Comparison of ENCODE assay signal across 22 cellular contexts in the genomic region with DNA sequence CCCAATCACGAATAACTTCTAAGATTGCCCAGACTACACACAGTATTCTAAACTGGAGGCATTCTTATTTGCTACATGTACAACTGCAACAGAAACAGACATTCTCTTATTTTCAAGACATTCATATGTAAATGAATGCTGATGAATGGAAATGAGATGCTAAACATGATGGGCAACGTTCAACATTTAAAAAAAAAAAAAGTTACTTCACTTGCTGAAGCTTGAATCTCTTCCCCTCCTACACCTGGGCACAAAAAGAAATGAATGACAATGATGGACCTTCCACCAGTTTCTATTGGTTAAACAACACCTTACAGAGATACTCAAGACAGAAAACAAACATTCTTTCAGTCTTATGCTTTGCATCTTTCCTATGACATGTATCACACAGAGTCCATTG.
"Had no signal": no experiment of that assay in that cellular context is flagged by ENCODE, and none has a peak within 500 bp of the region (broad histone marks: within the 10 kb centered on the region; RNA-seq: fewer than 3 reads in every experiment).

No MANE protein-coding gene starts in this region.

- DNase-seq: activated CD4-positive, alpha-beta T cell treated with anti-CD3 and anti-CD28 coated beads, Interleukin-2, amount 10 ng/mL, durations not matched to agents 7 days and 5 days; activated CD4-positive, CD25-positive, alpha-beta regulatory T cell treated with anti-CD3 and anti-CD28 coated beads, Interleukin-2, amount 50 U/mL, for 72 hours; activated CD8-positive, alpha-beta T cell treated with anti-CD3 and anti-CD28 coated beads for 36 hours; activated gamma-delta T cell; activated naive CD4-positive, alpha-beta T cell treated with anti-CD3 and anti-CD28 coated beads, Interleukin-2, amount 50 U/mL, for 16 hours; anterior cingulate cortex; effector CD4-positive, alpha-beta T cell; heart right ventricle; immature natural killer cell; left ventricle myocardium superior; occipital lobe; small intestine; stimulated activated CD4-positive, alpha-beta T cell treated with anti-CD3 and anti-CD28 coated beads, Interleukin-2, amount 100 ng/mL, for 48 hours; stimulated activated naive CD4-positive, alpha-beta T cell treated with Interleukin-2 at 50 U/mL for 16 hours; T-cell; upper lobe of right lung had no signal

- H3K4me3 ChIP-seq: heart right ventricle, upper lobe of right lung had no signal

- FAIRE-seq: small intestine had no signal

- H3K4me3 Mint-ChIP-seq: activated CD4-positive, alpha-beta T cell treated with anti-CD3 and anti-CD28 coated beads, Interleukin-2, amount 10 ng/mL, durations not matched to agents 7 days and 5 days; activated CD8-positive, alpha-beta T cell treated with anti-CD3 and anti-CD28 coated beads for 36 hours; activated T-helper 1 cell treated with anti-CD3 and anti-CD28 coated beads, Interleukin-12 subunit alpha, Interleukin-12 subunit beta, Interleukin-2, Interleukin-4 antibody, amounts not matched to agents 30 ng/mL and 10 ng/mL and 1 ng/mL, durations not matched to agents 14 hours and 24 hours and 36 hours; dendritic cell treated with granulocyte-macrophage colony-stimulating factor and Interleukin-4, amounts not matched to agents 40 ng/mL and 50 ng/mL, for 4 days; immature natural killer cell; natural killer cell treated with Interleukin-12 subunit alpha and Interleukin-12 subunit beta and Interleukin-15 and Interleukin-18, amount 100 ng/mL, for 72 hours; T-cell; T-helper 2 cell treated with Interferon-gamma antibody and Interleukin-4, amounts not matched to agents 5 μg/mL and 100 μg/mL, for 36 hours had no signal

- H3K4me1 ChIP-seq: upper lobe of right lung had no signal

- H3K27me3 Mint-ChIP-seq: activated CD4-positive, alpha-beta T cell treated with anti-CD3 and anti-CD28 coated beads, Interleukin-2, amount 10 ng/mL, durations not matched to agents 7 days and 5 days; natural killer cell treated with Interleukin-12 subunit alpha and Interleukin-12 subunit beta and Interleukin-15 and Interleukin-18, amount 100 ng/mL, for 72 hours; T-cell had no signal

- H3K27ac Mint-ChIP-seq: activated CD4-positive, alpha-beta T cell treated with anti-CD3 and anti-CD28 coated beads, Interleukin-2, amount 10 ng/mL, durations not matched to agents 7 days and 5 days; activated CD8-positive, alpha-beta T cell treated with anti-CD3 and anti-CD28 coated beads for 36 hours; activated T-helper 1 cell treated with anti-CD3 and anti-CD28 coated beads, Interleukin-12 subunit alpha, Interleukin-12 subunit beta, Interleukin-2, Interleukin-4 antibody, amounts not matched to agents 30 ng/mL and 10 ng/mL and 1 ng/mL, durations not matched to agents 14 hours and 24 hours and 36 hours; dendritic cell treated with granulocyte-macrophage colony-stimulating factor and Interleukin-4, amounts not matched to agents 40 ng/mL and 50 ng/mL, for 4 days; immature natural killer cell; natural killer cell treated with Interleukin-12 subunit alpha and Interleukin-12 subunit beta and Interleukin-15 and Interleukin-18, amount 100 ng/mL, for 72 hours; T-cell; T-helper 2 cell treated with Interferon-gamma antibody and Interleukin-4, amounts not matched to agents 5 μg/mL and 100 μg/mL, for 36 hours had no signal

- H3K4me1 Mint-ChIP-seq: activated CD4-positive, alpha-beta T cell treated with anti-CD3 and anti-CD28 coated beads, Interleukin-2, amount 10 ng/mL, durations not matched to agents 7 days and 5 days had no signal

- H3K27ac ChIP-seq: upper lobe of right lung, VCaP had no signal

- H3K9me3 Mint-ChIP-seq: activated CD4-positive, alpha-beta T cell treated with anti-CD3 and anti-CD28 coated beads, Interleukin-2, amount 10 ng/mL, durations not matched to agents 7 days and 5 days; activated CD8-positive, alpha-beta T cell treated with anti-CD3 and anti-CD28 coated beads for 36 hours; activated T-helper 1 cell treated with anti-CD3 and anti-CD28 coated beads, Interleukin-12 subunit alpha, Interleukin-12 subunit beta, Interleukin-2, Interleukin-4 antibody, amounts not matched to agents 30 ng/mL and 10 ng/mL and 1 ng/mL, durations not matched to agents 14 hours and 24 hours and 36 hours; brain; dendritic cell treated with granulocyte-macrophage colony-stimulating factor and Interleukin-4, amounts not matched to agents 40 ng/mL and 50 ng/mL, for 4 days; immature natural killer cell; natural killer cell treated with Interleukin-12 subunit alpha and Interleukin-12 subunit beta and Interleukin-15 and Interleukin-18, amount 100 ng/mL, for 72 hours had no signal

- H3K36me3 Mint-ChIP-seq: brain; natural killer cell treated with Interleukin-12 subunit alpha and Interleukin-12 subunit beta and Interleukin-15 and Interleukin-18, amount 100 ng/mL, for 72 hours; T-cell had no signal

- H3K36me3 ChIP-seq: heart right ventricle, upper lobe of right lung had no signal

- H3K27me3 ChIP-seq: upper lobe of right lung had no signal

- H3K9me3 ChIP-seq: heart right ventricle, upper lobe of right lung had no signal
